In genomic region chr1:1398677-1399186, GRCh38 we compare ENCODE assay signal across 8 cellular contexts. TPM values are rescaled to one million over a fixed set of nuclear protein-coding genes. Genes with fewer than 3 reads are reported as not detected.
A peak's percentile ranks its signal among the peaks of the same experiment; 100 is the strongest.
DNase-seq lines count a peak whose midpoint lies in the region; ATAC-seq and TF ChIP-seq lines count a peak whose summit lies in the region.

No MANE protein-coding gene starts in this region.

- WGBS in suprapubic skin = 0% methylated on average over 11 of the region's 54 CpGs

- no peak for TF ChIP-seq CTCF in suprapubic skin (IDR thresholded peaks at IDR 0.05)

- peak overlapping the region; percentile 94 for H3K9ac ChIP-seq in iPS-15b (ENCODE audit: low read depth, low read length)

- TF ChIP-seq EP300 in suprapubic skin (IDR thresholded peaks at IDR 0.05) = no peak

- intact Hi-C loops in activated T-helper 2 cell treated with anti-CD3 and anti-CD28 coated beads, Interferon-gamma antibody, Interleukin-2, Interleukin-4, amounts not matched to agents 10 μg/mL and 5 μg/mL and 100 μg/mL, durations not matched to agents 14 hours and 24 hours and 36 hours (cut with micrococcal nuclease) = loop anchor here (1.0 kb wide), 2 partner anchors 9 to 23 kb away; partner anchors contain the start of genes AURKAIP1 and MRPL20

- peaks cover 33% of the 10 kb centered on the region for H3K4me1 Mint-ChIP-seq in activated T-helper 2 cell treated with anti-CD3 and anti-CD28 coated beads, Interferon-gamma antibody, Interleukin-2, Interleukin-4, amounts not matched to agents 10 μg/mL and 5 μg/mL and 100 μg/mL, durations not matched to agents 14 hours and 24 hours and 36 hours (ENCODE audit: low read depth)

- peak overlapping the region; percentile 95 for H3K4me3 Mint-ChIP-seq in activated T-helper 2 cell treated with anti-CD3 and anti-CD28 coated beads, Interferon-gamma antibody, Interleukin-2, Interleukin-4, amounts not matched to agents 10 μg/mL and 5 μg/mL and 100 μg/mL, durations not matched to agents 14 hours and 24 hours and 36 hours (ENCODE audit: low read depth)

- H3K36me3 Mint-ChIP-seq in activated T-helper 2 cell treated with anti-CD3 and anti-CD28 coated beads, Interferon-gamma antibody, Interleukin-2, Interleukin-4, amounts not matched to agents 10 μg/mL and 5 μg/mL and 100 μg/mL, durations not matched to agents 14 hours and 24 hours and 36 hours (ENCODE audit: low read depth) = peaks cover 76% of the 10 kb centered on the region

- H3K36me3 ChIP-seq in iPS-15b (ENCODE audit: control insufficient read depth, insufficient read depth, low read length) (peaks cover 58% of the 10 kb centered on the region), suprapubic skin (peaks cover 69% of the 10 kb centered on the region)

- H3K4me3 ChIP-seq in iPS-15b (ENCODE audit: low read depth, low read length) (peak overlapping the region; percentile 87), suprapubic skin (peak overlapping the region; percentile 57)

- H3K27me3 ChIP-seq in iPS-15b (ENCODE audit: control insufficient read depth, insufficient read depth, low read length) = no peaks in the 10 kb centered on the region
- no peaks in the 10 kb centered on the region for H3K27me3 ChIP-seq in suprapubic skin

- H3K4me1 ChIP-seq in iPS-15b (ENCODE audit: control insufficient read depth, insufficient read depth, low read length) (peaks cover 12% of the 10 kb centered on the region), suprapubic skin (peaks cover 43% of the 10 kb centered on the region)

- H3K27ac ChIP-seq in suprapubic skin = peak overlapping the region; percentile 71

- ATAC-seq in GM18907 (IDR thresholded peaks at IDR 0.05; ENCODE audit: unreplicated experiment) (peak; percentile 3), HG02973 (IDR thresholded peaks at IDR 0.05; ENCODE audit: unreplicated experiment) (peak; percentile 10)

- no peaks in the 10 kb centered on the region for H3K27me3 Mint-ChIP-seq in activated T-helper 2 cell treated with anti-CD3 and anti-CD28 coated beads, Interferon-gamma antibody, Interleukin-2, Interleukin-4, amounts not matched to agents 10 μg/mL and 5 μg/mL and 100 μg/mL, durations not matched to agents 14 hours and 24 hours and 36 hours (ENCODE audit: low read depth)

- H3K9me3 ChIP-seq in iPS-15b (ENCODE audit: control insufficient read depth, insufficient read depth, low read length) (no peaks in the 10 kb centered on the region), suprapubic skin (no peaks in the 10 kb centered on the region)

- peak overlapping the region; percentile 89 for H3K27ac Mint-ChIP-seq in activated T-helper 2 cell treated with anti-CD3 and anti-CD28 coated beads, Interferon-gamma antibody, Interleukin-2, Interleukin-4, amounts not matched to agents 10 μg/mL and 5 μg/mL and 100 μg/mL, durations not matched to agents 14 hours and 24 hours and 36 hours

- H3K9me3 Mint-ChIP-seq in activated T-helper 2 cell treated with anti-CD3 and anti-CD28 coated beads, Interferon-gamma antibody, Interleukin-2, Interleukin-4, amounts not matched to agents 10 μg/mL and 5 μg/mL and 100 μg/mL, durations not matched to agents 14 hours and 24 hours and 36 hours = no peaks in the 10 kb centered on the region

- no peak for TF ChIP-seq POLR2A in suprapubic skin (IDR thresholded peaks at IDR 0.05)

- DNase-seq in activated T-helper 2 cell treated with anti-CD3 and anti-CD28 coated beads, Interferon-gamma antibody, Interleukin-2, Interleukin-4, amounts not matched to agents 10 μg/mL and 5 μg/mL and 100 μg/mL, durations not matched to agents 14 hours and 24 hours and 36 hours (ENCODE audit: low spot score) = no peak
- DNase-seq in suprapubic skin (ENCODE audit: low spot score in 2 of 2) (no peak), nucleus accumbens (lab: John Stamatoyannopoulos, UW) (no peak), AML-193 (lab: John Stamatoyannopoulos, UW) (no peak)
- no peak for DNase-seq in effector CD8-positive, alpha-beta T cell (lab: John Stamatoyannopoulos, UW)

RNA-seq across cellular contexts. Expression of gene CCNL2, which starts 0.4 kb away (rescaled TPM):
- 123 and 124 TPM in 2 replicates for total RNA-seq in activated T-helper 2 cell treated with anti-CD3 and anti-CD28 coated beads, Interferon-gamma antibody, Interleukin-2, Interleukin-4, amounts not matched to agents 10 μg/mL and 5 μg/mL and 100 μg/mL, durations not matched to agents 14 hours and 24 hours and 36 hours
- 100 to 1,000 TPM; 136 to 599 (median 160) TPM for total RNA-seq in suprapubic skin

RNA-seq across cellular contexts. Expression of gene MRPL20, which starts 8.4 kb away (rescaled TPM):
- 143 and 154 TPM in 2 replicates for total RNA-seq in activated T-helper 2 cell treated with anti-CD3 and anti-CD28 coated beads, Interferon-gamma antibody, Interleukin-2, Interleukin-4, amounts not matched to agents 10 μg/mL and 5 μg/mL and 100 μg/mL, durations not matched to agents 14 hours and 24 hours and 36 hours
- total RNA-seq in suprapubic skin = 100 to 1,000 TPM in 3 of 4 donors, 10 to 100 TPM in 1; 93.6 to 119 (median 109) TPM

RNA-seq across cellular contexts. Expression of gene ANKRD65, which starts 22.3 kb away (rescaled TPM):
- total RNA-seq in activated T-helper 2 cell treated with anti-CD3 and anti-CD28 coated beads, Interferon-gamma antibody, Interleukin-2, Interleukin-4, amounts not matched to agents 10 μg/mL and 5 μg/mL and 100 μg/mL, durations not matched to agents 14 hours and 24 hours and 36 hours = not detected in 2 replicates
- total RNA-seq in suprapubic skin = 10 to 100 TPM in 1 of 4 donors, 1 to 10 TPM in 3; 2.8 to 10.3 (median 5.9) TPM

RNA-seq across cellular contexts. Expression of gene AURKAIP1, which starts 23.7 kb away (rescaled TPM):
- total RNA-seq in activated T-helper 2 cell treated with anti-CD3 and anti-CD28 coated beads, Interferon-gamma antibody, Interleukin-2, Interleukin-4, amounts not matched to agents 10 μg/mL and 5 μg/mL and 100 μg/mL, durations not matched to agents 14 hours and 24 hours and 36 hours = 133 TPM in 2 replicates
- 100 to 1,000 TPM in 1 of 4 donors, 10 to 100 TPM in 3; 55.8 to 106 (median 86.1) TPM for total RNA-seq in suprapubic skin

RNA-seq across cellular contexts. Expression of gene VWA1, which starts 36.8 kb away (rescaled TPM):
- 4.0 and 4.7 TPM in 2 replicates for total RNA-seq in activated T-helper 2 cell treated with anti-CD3 and anti-CD28 coated beads, Interferon-gamma antibody, Interleukin-2, Interleukin-4, amounts not matched to agents 10 μg/mL and 5 μg/mL and 100 μg/mL, durations not matched to agents 14 hours and 24 hours and 36 hours
- total RNA-seq in suprapubic skin = 10 to 100 TPM; 14.5 to 27.6 (median 19.8) TPM
